Comparison of ENCODE assay signal across 1 cellular context in the genomic region with DNA sequence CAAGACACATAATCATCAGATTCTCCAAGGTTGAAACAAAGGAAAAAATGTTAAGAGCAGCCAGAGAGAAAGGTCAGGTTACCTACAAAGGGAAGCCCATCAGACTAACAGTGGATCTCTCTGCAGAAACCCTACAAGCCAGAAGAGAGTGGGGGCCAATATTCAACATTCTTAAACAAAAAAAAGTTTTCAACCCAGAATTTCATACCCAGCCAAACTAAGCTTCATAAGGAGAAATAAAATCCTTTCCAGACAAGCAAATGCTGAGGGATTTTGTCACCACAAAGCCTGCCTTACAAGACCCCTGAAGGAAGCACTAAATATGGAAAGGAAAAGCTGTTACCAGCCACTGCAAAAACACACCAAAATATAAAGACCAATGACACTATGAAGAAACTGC. TPM values are rescaled to one million over a fixed set of nuclear protein-coding genes. Genes with fewer than 3 reads are reported as not detected.
"Had no signal": no experiment of that assay in that cellular context is flagged by ENCODE, and none has a peak within 500 bp of the region (broad histone marks: within the 10 kb centered on the region; RNA-seq: fewer than 3 reads in every experiment).

No MANE protein-coding gene starts in this region.

RNA-seq across cellular contexts. Expression of gene PDE11A, which starts 39.0 kb away (rescaled TPM):
- total RNA-seq: upper lobe of right lung had no signal
